In genomic region chrX:130136497-130136896, GRCh38 we compare ENCODE assay signal across 1 cellular context.
TF ChIP-seq lines count a peak whose summit lies in the region.

No MANE protein-coding gene starts in this region.

TF ChIP-seq in IMR-90, 13 proteins besides CTCF, POLR2A, EP300 and RAD21:
- no peak for TF ChIP-seq SMC3 (IDR thresholded peaks at IDR 0.05; ENCODE audit: low read depth, low read length)
- peak; percentile 75 for TF ChIP-seq CEBPB (IDR thresholded peaks at IDR 0.05; ENCODE audit: low read depth, low read length)
